In the genomic region with DNA sequence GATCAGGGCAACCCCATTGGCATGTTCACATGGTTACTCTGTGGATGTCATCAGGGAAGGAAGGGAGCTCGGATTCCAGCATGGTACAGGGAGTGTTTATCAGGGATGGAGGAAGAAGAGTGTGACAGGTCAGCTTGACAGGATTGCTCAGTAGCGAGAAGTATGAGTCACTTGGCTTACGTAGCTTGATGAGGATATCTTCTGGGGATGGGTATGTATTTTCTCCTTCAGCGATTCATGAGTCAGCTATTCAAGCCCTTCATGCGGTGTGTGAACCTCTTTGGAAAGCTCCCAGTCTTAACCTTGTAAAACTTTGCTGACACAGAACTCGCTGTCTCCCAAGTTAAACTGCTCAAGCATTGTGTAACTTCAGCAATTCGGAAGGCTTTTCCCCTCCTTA, we compare ENCODE assay signal across 10 cellular contexts.
DNase-seq lines count a peak whose midpoint lies in the region; TF ChIP-seq lines count a peak whose summit lies in the region.
"Had no signal": no experiment of that assay in that cellular context is flagged by ENCODE, and none has a peak within 500 bp of the region (broad histone marks: within the 10 kb centered on the region; RNA-seq: fewer than 3 reads in every experiment).

No MANE protein-coding gene starts in this region.

- H3K4me3 ChIP-seq in HFF-Myc (replicated peaks; ENCODE audit: low read depth, low read length), result no peak overlapping the region
- H3K4me3 ChIP-seq in left ventricle myocardium inferior, result no peak overlapping the region
- H3K4me3 ChIP-seq in subcutaneous abdominal adipose tissue (ENCODE audit: low read depth in 1 of 5, low read length in 5 of 5), result no peak overlapping the region
- H3K4me3 ChIP-seq in colonic mucosa, result no peak overlapping the region

- peaks cover 4% of the 10 kb centered on the region for H3K9me3 ChIP-seq in left ventricle myocardium inferior (replicated peaks)
- H3K9me3 ChIP-seq in subcutaneous abdominal adipose tissue (ENCODE audit: control insufficient read depth in 5 of 5, low read length in 5 of 5), result no peaks in the 10 kb centered on the region
- no peaks in the 10 kb centered on the region for H3K9me3 ChIP-seq in colonic mucosa

- peaks cover 49% of the 10 kb centered on the region for H3K4me1 ChIP-seq in left ventricle myocardium inferior
- H3K4me1 ChIP-seq in subcutaneous abdominal adipose tissue (ENCODE audit: control insufficient read depth in 5 of 5, insufficient read depth in 5 of 5, low read length in 5 of 5), result peaks cover 11 to 24% (median 23%) of the 10 kb centered on the region in 5 donors
- H3K4me1 ChIP-seq in colonic mucosa, result no peaks in the 10 kb centered on the region

- no peaks in the 10 kb centered on the region for H3K36me3 ChIP-seq in left ventricle myocardium inferior
- no peaks in the 10 kb centered on the region for H3K36me3 ChIP-seq in subcutaneous abdominal adipose tissue (ENCODE audit: control insufficient read depth in 5 of 5, insufficient read depth in 5 of 5, low read length in 5 of 5)
- H3K36me3 ChIP-seq in colonic mucosa, result no peaks in the 10 kb centered on the region

- H3K27me3 ChIP-seq in left ventricle myocardium inferior (ENCODE audit: low read depth) (no peaks in the 10 kb centered on the region), subcutaneous abdominal adipose tissue (ENCODE audit: control insufficient read depth in 5 of 5, insufficient read depth in 4 of 5, low read length in 5 of 5) (no peaks in the 10 kb centered on the region), colonic mucosa (no peaks in the 10 kb centered on the region)

- intact Hi-C loops in left ventricle myocardium inferior (cut with micrococcal nuclease), result no loop called here
- intact Hi-C loops in colonic mucosa (cut with DNase I), result no loop called here

- TF ChIP-seq CTCF in HFF-Myc (IDR thresholded peaks at IDR 0.05; ENCODE audit: low read depth, low read length, missing control alignments), result no peak
- no peak for TF ChIP-seq CTCF in left ventricle myocardium inferior (IDR thresholded peaks at IDR 0.05; ENCODE audit: borderline replicate concordance)
- TF ChIP-seq CTCF in colonic mucosa (IDR thresholded peaks at IDR 0.05), result no peak

- H3K9ac ChIP-seq in subcutaneous abdominal adipose tissue (ENCODE audit: low read length in 5 of 5), result no peak overlapping the region
- H3K9ac ChIP-seq in colonic mucosa (ENCODE audit: low read depth in 2 of 2, low read length in 2 of 2), result no peak overlapping the region

- peak overlapping the region; percentile 41 for H3K27ac ChIP-seq in left ventricle myocardium inferior (replicated peaks)
- peak overlapping the region; percentile 19 for H3K27ac ChIP-seq in subcutaneous abdominal adipose tissue (ENCODE audit: low read depth, low read length)
- H3K27ac ChIP-seq in colonic mucosa, result no peak overlapping the region

- DNase-seq in HFF-Myc (ENCODE audit: extremely low read depth, low read depth), result peak; percentile 94
- peak; percentile 1 to 33 for DNase-seq in SW 1271 (lab: John Stamatoyannopoulos, UW)
- no peak for DNase-seq in left ventricle myocardium inferior
- DNase-seq in NCI-H82 (lab: John Stamatoyannopoulos, UW), result no peak
- DNase-seq in activated gamma-delta T cell (lab: John Stamatoyannopoulos, UW), result no peak
- no peak for DNase-seq in colonic mucosa
- DNase-seq: activated naive CD8-positive, alpha-beta T cell treated with anti-CD3 and anti-CD28 coated beads, Interleukin-2, amount 10 ng/mL, durations not matched to agents 7 days and 5 days; NCI-H510A treated with DMSO at 0.1 percent for 48 hours; nucleus accumbens had no signal

Comparison
In these comparisons a context has a peak if more than half of its experiments do, and no peak if none do; other contexts are left out.
1. DNase-seq: peak in HFF-Myc (single experiment) and SW 1271 (2 of 2); none in left ventricle myocardium inferior (single experiment), NCI-H82 (single experiment), activated gamma-delta T cell (single experiment) and colonic mucosa (single experiment).